ENCODE assay signal across 8 cellular contexts in the genomic region with DNA sequence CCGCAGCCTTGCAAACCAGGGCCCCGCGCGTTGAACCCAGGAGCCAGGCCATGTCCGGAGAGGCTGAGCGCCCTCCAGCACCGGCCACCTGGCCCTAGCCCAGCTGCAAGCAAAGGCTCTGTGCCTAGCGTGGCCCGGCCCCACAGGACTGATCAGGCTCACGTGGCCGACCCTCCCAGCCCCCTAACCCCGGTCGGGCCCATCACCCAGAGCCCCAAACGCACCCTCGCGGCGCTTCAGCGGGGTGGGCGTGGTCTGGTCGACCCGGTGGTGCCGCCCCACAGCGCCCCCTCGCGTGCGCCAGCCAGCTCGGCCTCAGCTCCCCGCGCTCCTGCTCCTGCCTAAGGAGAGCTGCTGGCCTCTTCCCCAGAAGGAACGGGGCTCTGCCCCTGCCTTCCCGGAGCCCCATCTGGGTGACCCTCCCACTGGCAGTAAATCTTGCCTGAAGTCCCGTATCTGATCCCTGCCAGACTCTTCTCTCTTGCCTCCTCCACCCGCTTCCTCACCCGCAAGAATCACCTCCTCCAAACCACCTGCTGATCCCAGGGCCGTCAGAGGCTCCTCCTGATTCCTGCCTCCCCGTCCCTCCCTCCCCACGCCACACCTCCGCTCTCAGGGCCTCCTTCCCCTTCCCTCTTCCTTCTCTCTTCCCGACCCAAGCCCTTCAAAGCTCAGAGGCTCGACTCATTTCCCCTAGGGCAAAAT. TPM values are rescaled to one million over a fixed set of nuclear protein-coding genes. Genes with fewer than 3 reads are reported as not detected.
A peak's percentile ranks its signal among the peaks of the same experiment; 100 is the strongest.
DNase-seq lines count a peak whose midpoint lies in the region; ATAC-seq, FAIRE-seq and TF ChIP-seq lines count a peak whose summit lies in the region.

No MANE protein-coding gene starts in this region.

- no peak overlapping the region for H3K27ac ChIP-seq in body of pancreas

- intact Hi-C loops in body of pancreas (cut with DNase I): no loop called here

- no peak for FAIRE-seq in GM18507 (lab: Jason Lieb, UNC)

- H3K4me1 ChIP-seq in body of pancreas: peaks cover 9% of the 10 kb centered on the region

- ATAC-seq in HG02678 (IDR thresholded peaks at IDR 0.05; ENCODE audit: unreplicated experiment) (peak; percentile 79), body of pancreas (peak; percentile 76)

- TF ChIP-seq CTCF in body of pancreas (IDR thresholded peaks at IDR 0.05): peak; percentile 51 to 65 (median 56)

- no peak overlapping the region for H3K4me3 ChIP-seq in body of pancreas

- H3K27me3 ChIP-seq in body of pancreas: no peaks in the 10 kb centered on the region

- DNase-seq in GM18507 (ENCODE audit: extremely low spot score, insufficient read length, low read depth) (peak; percentile 50), body of pancreas (peak; percentile 58 to 77 (median 67)), islet precursor cell (peak; percentile 87), NCI-H446 treated with DMSO at 0.1 percent for 48 hours (lab: John Stamatoyannopoulos, UW) (no peak), NCI-H1694 (lab: John Stamatoyannopoulos, UW) (no peak)
- peak; percentile 47 to 50 (median 48) for DNase-seq in stimulated activated CD4-positive, alpha-beta T cell treated with anti-CD3 and anti-CD28 coated beads, Interleukin-12 subunit alpha, Interleukin-12 subunit beta, amount 100 ng/mL, for 48 hours (ENCODE audit: low read depth in 2 of 3, low spot score in 1 of 3)

- H3K36me3 ChIP-seq in body of pancreas (replicated peaks in 1 of 2; ENCODE audit: insufficient read depth in 1 of 2, low read depth in 2 of 2): no peaks in the 10 kb centered on the region

- TF ChIP-seq POLR2A in body of pancreas (IDR thresholded peaks at IDR 0.05): no peak

- no peaks in the 10 kb centered on the region for H3K9me3 ChIP-seq in body of pancreas

- WGBS in body of pancreas, 2 donors: 5 to 22% methylated on average over 13 to 39 of the region's 40 CpGs

TF ChIP-seq in PFSK-1, 5 proteins besides CTCF, POLR2A, EP300 and RAD21:
- TF ChIP-seq, protein P1, sequence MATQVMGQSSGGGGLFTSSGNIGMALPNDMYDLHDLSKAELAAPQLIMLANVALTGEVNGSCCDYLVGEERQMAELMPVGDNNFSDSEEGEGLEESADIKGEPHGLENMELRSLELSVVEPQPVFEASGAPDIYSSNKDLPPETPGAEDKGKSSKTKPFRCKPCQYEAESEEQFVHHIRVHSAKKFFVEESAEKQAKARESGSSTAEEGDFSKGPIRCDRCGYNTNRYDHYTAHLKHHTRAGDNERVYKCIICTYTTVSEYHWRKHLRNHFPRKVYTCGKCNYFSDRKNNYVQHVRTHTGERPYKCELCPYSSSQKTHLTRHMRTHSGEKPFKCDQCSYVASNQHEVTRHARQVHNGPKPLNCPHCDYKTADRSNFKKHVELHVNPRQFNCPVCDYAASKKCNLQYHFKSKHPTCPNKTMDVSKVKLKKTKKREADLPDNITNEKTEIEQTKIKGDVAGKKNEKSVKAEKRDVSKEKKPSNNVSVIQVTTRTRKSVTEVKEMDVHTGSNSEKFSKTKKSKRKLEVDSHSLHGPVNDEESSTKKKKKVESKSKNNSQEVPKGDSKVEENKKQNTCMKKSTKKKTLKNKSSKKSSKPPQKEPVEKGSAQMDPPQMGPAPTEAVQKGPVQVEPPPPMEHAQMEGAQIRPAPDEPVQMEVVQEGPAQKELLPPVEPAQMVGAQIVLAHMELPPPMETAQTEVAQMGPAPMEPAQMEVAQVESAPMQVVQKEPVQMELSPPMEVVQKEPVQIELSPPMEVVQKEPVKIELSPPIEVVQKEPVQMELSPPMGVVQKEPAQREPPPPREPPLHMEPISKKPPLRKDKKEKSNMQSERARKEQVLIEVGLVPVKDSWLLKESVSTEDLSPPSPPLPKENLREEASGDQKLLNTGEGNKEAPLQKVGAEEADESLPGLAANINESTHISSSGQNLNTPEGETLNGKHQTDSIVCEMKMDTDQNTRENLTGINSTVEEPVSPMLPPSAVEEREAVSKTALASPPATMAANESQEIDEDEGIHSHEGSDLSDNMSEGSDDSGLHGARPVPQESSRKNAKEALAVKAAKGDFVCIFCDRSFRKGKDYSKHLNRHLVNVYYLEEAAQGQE (IDR thresholded peaks at IDR 0.05; ENCODE audit: insufficient read depth in 1 of 2, low read depth in 2 of 2, low read length in 2 of 2): no peak
- no peak for TF ChIP-seq SIN3A (IDR thresholded peaks at IDR 0.05; ENCODE audit: borderline replicate concordance, insufficient read depth, low read length)
- TF ChIP-seq FOXP2 (optimal IDR thresholded peaks at IDR 0.05; ENCODE audit: borderline replicate concordance, extremely low read depth, extremely low read length, insufficient read depth): peak; percentile 62
TF ChIP-seq in PFSK-1: peak in this region for 1.

RNA-seq across cellular contexts. Expression of a gene that starts 12.3 kb away (rescaled TPM):
- polyA plus RNA-seq in PFSK-1 (2012; ENCODE audit: insufficient read length, low read depth): not detected
- not detected for total RNA-seq in body of pancreas

Comparison
In these comparisons a context has a peak if more than half of its experiments do, and no peak if none do; other contexts are left out.
1. DNase-seq: peak in GM18507 (single experiment), body of pancreas (4 of 4), islet precursor cell (single experiment) and stimulated activated CD4-positive, alpha-beta T cell treated with anti-CD3 and anti-CD28 coated beads, Interleukin-12 subunit alpha, Interleukin-12 subunit beta, amount 100 ng/mL, for 48 hours (3 of 3); none in NCI-H446 treated with DMSO at 0.1 percent for 48 hours (single experiment) and NCI-H1694 (single experiment).